Comparison of ENCODE assay signal across 1 cellular context in the genomic region with DNA sequence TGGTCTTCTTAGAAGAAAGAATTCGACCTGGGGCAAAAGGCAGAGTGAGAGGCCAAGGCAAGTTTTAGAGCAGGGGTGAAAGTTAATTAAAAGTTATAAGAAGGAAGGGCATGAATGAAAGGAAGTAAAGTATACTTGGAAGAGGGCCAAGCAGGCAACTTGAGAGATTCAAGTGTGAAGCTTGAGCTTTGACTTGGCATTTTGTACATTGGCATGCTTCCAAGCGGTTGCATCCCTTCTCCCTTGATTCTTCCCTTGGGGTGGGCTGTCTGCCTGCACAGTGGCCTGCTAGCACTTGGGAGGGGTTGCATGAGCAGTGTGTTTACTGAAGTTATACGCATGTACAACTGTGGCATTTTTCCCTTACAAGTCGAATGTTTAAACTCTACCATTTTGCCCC.
TF ChIP-seq lines count a peak whose summit lies in the region.

No MANE protein-coding gene starts in this region.

TF ChIP-seq in SK-N-SH treated with all-trans-retinoic acid at 6 μM for 48 hours, 23 proteins besides CTCF, POLR2A, EP300 and RAD21 (continued from another document):
- TF ChIP-seq CREB5 (CRISPR knock-in tag; IDR thresholded peaks at IDR 0.05; ENCODE audit: low read depth), result no peak
